9 cellular contexts compared by ENCODE assay signal in genomic region chr12:75705749-75706719, GRCh38.
A peak's percentile ranks its signal among the peaks of the same experiment; 100 is the strongest.
DNase-seq lines count a peak whose midpoint lies in the region; ATAC-seq and TF ChIP-seq lines count a peak whose summit lies in the region.
"Had no signal": no experiment of that assay in that cellular context is flagged by ENCODE, and none has a peak within 500 bp of the region (broad histone marks: within the 10 kb centered on the region; RNA-seq: fewer than 3 reads in every experiment).

No MANE protein-coding gene starts in this region.

- no peak for TF ChIP-seq CTCF in foreskin fibroblast (IDR thresholded peaks at IDR 0.05; ENCODE audit: low read depth, low read length)

- ATAC-seq in HG03378 (IDR thresholded peaks at IDR 0.05; ENCODE audit: unreplicated experiment) (no peak), HG02610 (IDR thresholded peaks at IDR 0.05; ENCODE audit: unreplicated experiment) (no peak)

- no peak overlapping the region for H3K4me3 ChIP-seq in foreskin fibroblast (ENCODE audit: low read depth in 1 of 2, low read length in 2 of 2)

- peak; percentile 81 for DNase-seq in DMS53 (lab: John Stamatoyannopoulos, UW)
- DNase-seq in SHP77 (lab: John Stamatoyannopoulos, UW): peak; percentile 80 to 92
- DNase-seq in foreskin fibroblast: peak; percentile 98
- peak; percentile 40 for DNase-seq in pons (ENCODE audit: low spot score)
- no peak for DNase-seq in RKO (ENCODE audit: low spot score)
- no peak for DNase-seq in NCI-H524 (lab: John Stamatoyannopoulos, UW)
- DNase-seq: naive B cell had no signal

Comparison
In these comparisons a context has a peak if more than half of its experiments do, and no peak if none do; other contexts are left out.
1. DNase-seq: peak in DMS53 (single experiment), SHP77 (2 of 2), foreskin fibroblast (2 of 2) and pons (single experiment); none in RKO (single experiment) and NCI-H524 (0 of 2).